1 cellular context compared by ENCODE assay signal in the genomic region with DNA sequence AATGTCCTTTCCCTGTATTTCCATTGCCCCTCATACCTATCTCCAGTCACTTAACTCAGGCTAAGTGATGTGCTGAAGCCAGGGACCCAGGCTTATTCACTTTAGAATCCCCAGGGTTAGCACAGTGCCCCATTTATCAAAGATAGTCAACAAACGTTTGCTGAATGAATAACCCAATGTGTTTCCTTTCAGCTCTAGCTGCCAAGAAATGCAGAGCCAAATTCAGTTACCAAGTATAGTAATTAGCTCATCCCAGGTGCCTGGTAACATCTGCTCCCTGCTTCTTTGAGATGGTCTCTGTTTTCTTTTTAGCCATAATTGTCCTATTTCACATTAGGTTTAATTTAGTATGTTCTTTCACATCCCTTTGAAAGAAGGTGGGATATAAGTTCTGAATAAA.
TF ChIP-seq lines count a peak whose summit lies in the region.

No MANE protein-coding gene starts in this region.

TF ChIP-seq in IMR-90, 13 proteins besides CTCF, POLR2A, EP300 and RAD21:
- TF ChIP-seq ELK1 (IDR thresholded peaks at IDR 0.05; ENCODE audit: borderline replicate concordance, low read depth, low read length) (no peak), NFE2L2 (IDR thresholded peaks at IDR 0.05; ENCODE audit: low read depth, low read length) (no peak), FOS (IDR thresholded peaks at IDR 0.05; ENCODE audit: low read depth, low read length) (no peak), BHLHE40 (IDR thresholded peaks at IDR 0.05; ENCODE audit: low read depth, low read length) (no peak), RFX5 (IDR thresholded peaks at IDR 0.05; ENCODE audit: low read depth, low read length) (no peak), SMC3 (IDR thresholded peaks at IDR 0.05; ENCODE audit: low read depth, low read length) (no peak), MAFK (IDR thresholded peaks at IDR 0.05; ENCODE audit: low read depth, low read length) (no peak), RCOR1 (IDR thresholded peaks at IDR 0.05; ENCODE audit: insufficient replicate concordance, low read length) (no peak), CHD1 (IDR thresholded peaks at IDR 0.05; ENCODE audit: low read depth, low read length) (no peak), MXI1 (IDR thresholded peaks at IDR 0.05; ENCODE audit: borderline replicate concordance, low read depth, low read length) (no peak), MAZ (IDR thresholded peaks at IDR 0.05; ENCODE audit: borderline replicate concordance, low read depth, low read length) (no peak), CEBPB (IDR thresholded peaks at IDR 0.05; ENCODE audit: low read depth, low read length) (no peak)
- TF ChIP-seq, protein P1, sequence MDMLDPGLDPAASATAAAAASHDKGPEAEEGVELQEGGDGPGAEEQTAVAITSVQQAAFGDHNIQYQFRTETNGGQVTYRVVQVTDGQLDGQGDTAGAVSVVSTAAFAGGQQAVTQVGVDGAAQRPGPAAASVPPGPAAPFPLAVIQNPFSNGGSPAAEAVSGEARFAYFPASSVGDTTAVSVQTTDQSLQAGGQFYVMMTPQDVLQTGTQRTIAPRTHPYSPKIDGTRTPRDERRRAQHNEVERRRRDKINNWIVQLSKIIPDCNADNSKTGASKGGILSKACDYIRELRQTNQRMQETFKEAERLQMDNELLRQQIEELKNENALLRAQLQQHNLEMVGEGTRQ (IDR thresholded peaks at IDR 0.05; ENCODE audit: low read depth, low read length) = no peak
